In the genomic region with DNA sequence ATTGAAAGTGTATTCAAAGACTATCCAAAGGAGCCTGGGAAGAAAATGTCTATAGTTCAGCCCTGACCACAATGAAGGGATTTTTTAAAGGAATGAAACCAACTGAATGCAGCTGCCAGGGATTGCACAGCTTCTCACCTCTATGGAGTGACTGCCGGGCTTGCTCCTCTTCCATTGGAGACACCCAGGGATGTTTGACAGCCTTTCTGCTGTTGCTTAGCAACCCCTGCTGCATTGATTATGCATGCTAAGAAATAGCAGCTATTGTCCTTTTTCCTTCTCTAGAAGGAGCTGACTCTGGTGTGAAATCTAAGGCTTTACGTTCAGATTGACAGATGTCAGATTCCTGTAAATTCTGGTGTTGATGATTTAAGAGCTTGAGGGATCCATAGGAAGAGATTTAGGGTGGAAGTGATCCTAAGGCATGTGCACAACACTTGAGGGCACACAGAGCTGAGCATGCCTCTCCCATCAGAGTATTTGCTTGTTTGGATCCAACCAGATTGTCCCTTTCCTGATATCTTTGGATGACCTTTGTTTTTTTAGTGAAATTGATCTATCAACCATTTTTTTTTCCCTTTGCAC, we compare ENCODE assay signal across 19 cellular contexts.
DNase-seq lines count a peak whose midpoint lies in the region; ATAC-seq and TF ChIP-seq lines count a peak whose summit lies in the region.
"Had no signal": no experiment of that assay in that cellular context is flagged by ENCODE, and none has a peak within 500 bp of the region (broad histone marks: within the 10 kb centered on the region; RNA-seq: fewer than 3 reads in every experiment).

No MANE protein-coding gene starts in this region.

- TF ChIP-seq CTCF in colonic mucosa (IDR thresholded peaks at IDR 0.05) = no peak

- DNase-seq in NCI-H146 (lab: John Stamatoyannopoulos, UW) (peak; percentile 61), NCI-H146 treated with DMSO at 0.1 percent for 48 hours (lab: John Stamatoyannopoulos, UW; ENCODE audit: unreplicated experiment) (no peak), colonic mucosa (peak; percentile 11), iPS-NIHi7 (ENCODE audit: extremely low spot score) (peak; percentile 79), superior temporal gyrus (ENCODE audit: extremely low spot score) (peak; percentile 55), NCI-H2171 (lab: John Stamatoyannopoulos, UW) (no peak), NCI-H526 (lab: John Stamatoyannopoulos, UW) (no peak)
- DNase-seq: 8988T; activated effector memory CD4-positive, alpha-beta T cell treated with anti-CD3 and anti-CD28 coated beads, Interleukin-2, amount 50 U/mL, for 16 hours; activated naive CD8-positive, alpha-beta T cell treated with anti-CD3 and anti-CD28 coated beads, Interleukin-2, amount 50 U/mL, for 24 hours; CD8-positive, alpha-beta T cell; GF-D8; NCI-H1048; NCI-H2029 treated with DMSO at 0.1 percent for 48 hours; small intestine; stimulated activated CD4-positive, alpha-beta T cell treated with anti-CD3 and anti-CD28 coated beads, Interleukin-1b, Interleukin-23, amount 100 ng/mL, for 48 hours had no signal

- no peaks in the 10 kb centered on the region for H3K27me3 ChIP-seq in colonic mucosa

- no peaks in the 10 kb centered on the region for H3K36me3 ChIP-seq in colonic mucosa

- intact Hi-C loops in colonic mucosa (cut with DNase I) = no loop called here

- H3K4me3 ChIP-seq in colonic mucosa = no peak overlapping the region

- ATAC-seq in GM18909 (IDR thresholded peaks at IDR 0.05; ENCODE audit: poor library complexity, unreplicated experiment) = no peak
- ATAC-seq: activated naive CD8-positive, alpha-beta T cell treated with anti-CD3 and anti-CD28 coated beads, Interleukin-2, amount 50 U/mL, for 24 hours; CD8-positive, alpha-beta T cell; HCT116; HepG2 had no signal

- no peak overlapping the region for H3K9ac ChIP-seq in colonic mucosa (ENCODE audit: low read depth in 2 of 2, low read length in 2 of 2)

- no peaks in the 10 kb centered on the region for H3K9me3 ChIP-seq in colonic mucosa

- H3K4me1 ChIP-seq in colonic mucosa = no peaks in the 10 kb centered on the region

- H3K27ac ChIP-seq in colonic mucosa = no peak overlapping the region

Comparison
In these comparisons a context has a peak if more than half of its experiments do, and no peak if none do; other contexts are left out.
1. DNase-seq: peak in NCI-H146 (single experiment), colonic mucosa (single experiment), iPS-NIHi7 (single experiment) and superior temporal gyrus (single experiment); none in NCI-H146 treated with DMSO at 0.1 percent for 48 hours (single experiment), NCI-H2171 (single experiment) and NCI-H526 (0 of 2).